In genomic region chr2:14313351-14313750, GRCh38 we compare ENCODE assay signal across 28 cellular contexts.
"Had no signal": no experiment of that assay in that cellular context is flagged by ENCODE, and none has a peak within 500 bp of the region (broad histone marks: within the 10 kb centered on the region; RNA-seq: fewer than 3 reads in every experiment).

No MANE protein-coding gene starts in this region.

- H3K4me3 ChIP-seq: heart left ventricle, left lung, lower lobe of right lung, neural progenitor cell, sigmoid colon, spleen, transverse colon, upper lobe of left lung had no signal

- H3K4me3 Mint-ChIP-seq: immature natural killer cell; naive B cell; natural killer cell; nephron progenitor cell; neural progenitor cell; stimulated activated memory B cell treated with anti-CD40 and anti-IgM and Interleukin-4, amounts not matched to agents 10 μg/mL and 1 μg/mL and 100 μg/mL, for 72 hours; stimulated activated naive CD8-positive, alpha-beta T cell treated with anti-CD3 and anti-CD28 coated beads, Interleukin-15, amount 100 ng/mL, for 72 hours had no signal

- H3K27ac ChIP-seq: heart left ventricle, left lung, lower lobe of right lung, neural progenitor cell, neutrophil, sigmoid colon, spleen, transverse colon, upper lobe of left lung had no signal

- H3K9me3 ChIP-seq: heart left ventricle, lower lobe of right lung, neutrophil, sigmoid colon, spleen, transverse colon, upper lobe of left lung had no signal

- H3K9me3 Mint-ChIP-seq: nephron progenitor cell, neural progenitor cell had no signal

- H3K36me3 Mint-ChIP-seq: naive B cell; neural progenitor cell; stimulated activated memory B cell treated with anti-CD40 and anti-IgM and Interleukin-4, amounts not matched to agents 10 μg/mL and 1 μg/mL and 100 μg/mL, for 72 hours had no signal

- H3K4me1 Mint-ChIP-seq: immature natural killer cell; naive B cell; natural killer cell; nephron progenitor cell; stimulated activated memory B cell treated with anti-CD40 and anti-IgM and Interleukin-4, amounts not matched to agents 10 μg/mL and 1 μg/mL and 100 μg/mL, for 72 hours; stimulated activated naive CD8-positive, alpha-beta T cell treated with anti-CD3 and anti-CD28 coated beads, Interleukin-15, amount 100 ng/mL, for 72 hours had no signal

- H3K27me3 ChIP-seq: heart left ventricle, left lung, neural progenitor cell, neutrophil, sigmoid colon, spleen, transverse colon, upper lobe of left lung had no signal

- DNase-seq: heart left ventricle; hypothalamus; immature natural killer cell; kidney; left colon; left lung; lower lobe of right lung; mammary epithelial cell; mesenchymal stem cell; naive B cell; natural killer cell; nephron progenitor cell; occipital lobe; right cardiac atrium; sigmoid colon; small intestine; spleen; stimulated activated CD4-positive, alpha-beta T cell treated with anti-CD3 and anti-CD28 coated beads, Interleukin-4, amount 100 ng/mL, for 4 hours; stimulated activated CD8-positive, alpha-beta memory T cell treated with anti-CD3 and anti-CD28 coated beads, Interleukin-4, amount 100 ng/mL, for 48 hours; stimulated activated naive CD4-positive, alpha-beta T cell treated with Interleukin-2 at 50 U/mL for 16 hours; stimulated activated naive CD8-positive, alpha-beta T cell treated with anti-CD3 and anti-CD28 coated beads, Interleukin-15, amount 100 ng/mL, for 72 hours; substantia nigra; transverse colon; upper lobe of left lung had no signal

- H3K4me1 ChIP-seq: heart left ventricle, left lung, lower lobe of right lung, neural progenitor cell, sigmoid colon, spleen, transverse colon, upper lobe of left lung had no signal

- ATAC-seq: heart left ventricle; left colon; left lung; lower lobe of right lung; natural killer cell; right cardiac atrium; stimulated activated memory B cell treated with anti-CD40 and anti-IgM and Interleukin-4, amounts not matched to agents 10 μg/mL and 1 μg/mL and 100 μg/mL, for 72 hours; stimulated activated naive CD8-positive, alpha-beta T cell treated with anti-CD3 and anti-CD28 coated beads, Interleukin-15, amount 100 ng/mL, for 72 hours had no signal

- H3K27me3 Mint-ChIP-seq: naive B cell; progenitor cell of endocrine pancreas; stimulated activated memory B cell treated with anti-CD40 and anti-IgM and Interleukin-4, amounts not matched to agents 10 μg/mL and 1 μg/mL and 100 μg/mL, for 72 hours; stimulated activated naive CD8-positive, alpha-beta T cell treated with anti-CD3 and anti-CD28 coated beads, Interleukin-15, amount 100 ng/mL, for 72 hours had no signal

- H3K36me3 ChIP-seq: heart left ventricle, left lung, lower lobe of right lung, neural progenitor cell, neutrophil, sigmoid colon, spleen, transverse colon, upper lobe of left lung had no signal

- H3K27ac Mint-ChIP-seq: immature natural killer cell; naive B cell; natural killer cell; neural progenitor cell; stimulated activated memory B cell treated with anti-CD40 and anti-IgM and Interleukin-4, amounts not matched to agents 10 μg/mL and 1 μg/mL and 100 μg/mL, for 72 hours; stimulated activated naive CD8-positive, alpha-beta T cell treated with anti-CD3 and anti-CD28 coated beads, Interleukin-15, amount 100 ng/mL, for 72 hours had no signal
